9 cellular contexts compared by ENCODE assay signal in genomic region chrX:119826399-119826959, GRCh38. TPM values are rescaled to one million over a fixed set of nuclear protein-coding genes. Genes with fewer than 3 reads are reported as not detected.
DNase-seq lines count a peak whose midpoint lies in the region; ATAC-seq and TF ChIP-seq lines count a peak whose summit lies in the region.
"Had no signal": no experiment of that assay in that cellular context is flagged by ENCODE, and none has a peak within 500 bp of the region (broad histone marks: within the 10 kb centered on the region; RNA-seq: fewer than 3 reads in every experiment).

No MANE protein-coding gene starts in this region.

- DNase-seq in GM10248 (ENCODE audit: extremely low spot score) (peak; percentile 12), SK-MEL-5 (ENCODE audit: low read depth, low spot score) (peak; percentile 4), left lung (no peak), omental fat pad (ENCODE audit: low spot score) (no peak), head of caudate nucleus (no peak)
- DNase-seq: DMS 273 treated with DMSO at 0.1 percent for 48 hours, NCI-H526, transverse colon had no signal

- H3K9me3 ChIP-seq in left lung = no peaks in the 10 kb centered on the region
- H3K9me3 ChIP-seq: transverse colon had no signal

- no peak for TF ChIP-seq CTCF in GM10248 (IDR thresholded peaks at IDR 0.05; ENCODE audit: control extremely low read depth, extremely low read depth, low read depth, missing control alignments)
- no peak for TF ChIP-seq CTCF in left lung (IDR thresholded peaks at IDR 0.05)
- no peak for TF ChIP-seq CTCF in omental fat pad (IDR thresholded peaks at IDR 0.05)

- no peaks in the 10 kb centered on the region for H3K27me3 ChIP-seq in left lung
- H3K27me3 ChIP-seq: transverse colon had no signal

- POLR2A ChIA-PET in GM10248 (lab: Yijun Ruan, JAX) = interaction anchor here (1.3 to 1.4 kb wide), 1 partner anchor 35 kb away, joined by 3 to 4 read pairs; the partner anchor contains the start of gene RPL39

- no peak overlapping the region for H3K27ac ChIP-seq in left lung
- H3K27ac ChIP-seq: transverse colon had no signal

- ATAC-seq in left lung (peak; percentile 21), HG02571 (IDR thresholded peaks at IDR 0.05; ENCODE audit: unreplicated experiment) (no peak), omental fat pad (ENCODE audit: low FRiP score) (no peak)

- no peaks in the 10 kb centered on the region for H3K4me1 ChIP-seq in left lung
- H3K4me1 ChIP-seq: transverse colon had no signal

- intact Hi-C loops in left lung (cut with DNase I) = no loop called here
- intact Hi-C loops in head of caudate nucleus (cut with DNase I) = no loop called here

- no peak overlapping the region for H3K4me3 ChIP-seq in left lung
- H3K4me3 ChIP-seq: transverse colon had no signal

- CTCF ChIA-PET in GM10248 (lab: Yijun Ruan, JAX) = no interaction called here

- in situ Hi-C loops in SK-MEL-5 (cut with HindIII; ENCODE audit: low pct_unique_long_range_greater_than_20kb, low sequenced_read_pairs) = no loop called here

- peaks cover 0 to 14% of the 10 kb centered on the region in 2 donors for H3K36me3 ChIP-seq in left lung
- H3K36me3 ChIP-seq: transverse colon had no signal

RNA-seq across cellular contexts. Expression of gene UPF3B, which starts 26.3 kb away (rescaled TPM):
- total RNA-seq in SK-MEL-5 (2014; rRNA removed; shearing (Covaris generic)) = 3.9 and 4.5 TPM in 2 replicates
- polyA plus RNA-seq in SK-MEL-5 (2015; cell fraction: cytosol; rRNA removed) = 8.2 and 9.7 TPM in 2 replicates
- 8.2 and 16.6 TPM in 2 replicates for polyA plus RNA-seq in SK-MEL-5 (2015; cell fraction: nucleus; rRNA removed)
- total RNA-seq in left lung (1 to 10 TPM; 4.5 to 5.5 TPM), omental fat pad (1 to 10 TPM; 3.4 to 4.4 (median 4.0) TPM)

RNA-seq across cellular contexts. Expression of gene RPL39, which starts 35.0 kb away (rescaled TPM):
- 2,526 and 2,613 TPM in 2 replicates for total RNA-seq in SK-MEL-5 (2014; rRNA removed; shearing (Covaris generic))
- 1,915 and 2,067 TPM in 2 replicates for polyA plus RNA-seq in SK-MEL-5 (2015; cell fraction: cytosol; rRNA removed)
- 251 and 430 TPM in 2 replicates for polyA plus RNA-seq in SK-MEL-5 (2015; cell fraction: nucleus; rRNA removed)
- total RNA-seq in left lung (1,000 to 10,000 TPM; 1,442 to 1,453 TPM), omental fat pad (1,000 to 10,000 TPM; 5,321 to 8,187 (median 6,468) TPM)

RNA-seq across cellular contexts. Expression of gene RNF113A, which starts 45.1 kb away (rescaled TPM):
- total RNA-seq in SK-MEL-5 (2014; rRNA removed; shearing (Covaris generic)) = 25.7 and 27.0 TPM in 2 replicates
- 23.3 and 27.5 TPM in 2 replicates for polyA plus RNA-seq in SK-MEL-5 (2015; cell fraction: cytosol; rRNA removed)
- 17.9 and 19.4 TPM in 2 replicates for polyA plus RNA-seq in SK-MEL-5 (2015; cell fraction: nucleus; rRNA removed)
- total RNA-seq in left lung = 10 to 100 TPM; 10.2 to 11.2 TPM
- 10 to 100 TPM in 2 of 4 donors, 1 to 10 TPM in 2; 7.1 to 19.7 (median 10.5) TPM for total RNA-seq in omental fat pad

RNA-seq across cellular contexts. Expression of gene NDUFA1, which starts 45.2 kb away (rescaled TPM):
- 153 and 162 TPM in 2 replicates for total RNA-seq in SK-MEL-5 (2014; rRNA removed; shearing (Covaris generic))
- polyA plus RNA-seq in SK-MEL-5 (2015; cell fraction: cytosol; rRNA removed) = 61.1 and 87.0 TPM in 2 replicates
- polyA plus RNA-seq in SK-MEL-5 (2015; cell fraction: nucleus; rRNA removed) = 8.3 and 15.2 TPM in 2 replicates
- total RNA-seq in left lung (10 to 100 TPM; 81.7 to 91.9 TPM), omental fat pad (10 to 100 TPM; 47.0 to 78.5 (median 56.8) TPM)

Comparison
In these comparisons a context has a peak if more than half of its experiments do, and no peak if none do; other contexts are left out.
1. DNase-seq: peak in GM10248 (single experiment) and SK-MEL-5 (single experiment); none in left lung (0 of 2), omental fat pad (single experiment) and head of caudate nucleus (0 of 42).